21 cellular contexts compared by ENCODE assay signal in the genomic region with DNA sequence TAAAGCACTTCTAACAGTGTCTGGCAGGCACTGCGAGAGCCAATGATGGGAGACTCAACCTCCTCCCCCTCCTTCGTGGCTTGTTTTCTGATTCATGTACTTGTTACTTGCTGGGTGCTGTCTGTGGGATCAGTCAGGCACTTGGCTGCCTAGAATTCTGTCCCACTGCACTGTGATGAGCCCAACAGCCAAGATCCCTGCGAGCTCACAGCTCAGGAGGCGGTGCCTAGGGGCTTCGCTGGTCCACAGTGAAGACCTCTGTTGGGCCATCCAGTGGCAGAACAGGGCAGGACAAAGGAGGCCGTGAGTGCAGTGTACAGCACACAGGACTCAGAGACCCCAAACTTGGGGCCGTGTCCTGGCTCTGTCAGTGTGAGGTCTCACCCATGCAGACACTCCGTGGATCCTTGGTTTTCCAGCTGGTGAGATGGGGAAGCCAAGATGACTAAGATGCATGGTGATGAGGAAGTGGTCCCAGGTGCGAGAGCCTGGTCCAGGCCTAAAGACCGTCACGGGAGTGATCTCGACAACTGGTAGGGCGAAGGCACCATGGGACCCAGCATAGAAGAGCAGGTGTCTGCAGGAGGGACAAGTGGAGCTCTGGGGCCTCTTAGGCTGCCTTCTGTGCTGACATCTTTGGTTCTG. TPM values are rescaled to one million over a fixed set of nuclear protein-coding genes. Genes with fewer than 3 reads are reported as not detected.
A peak's percentile ranks its signal among the peaks of the same experiment; 100 is the strongest.
DNase-seq lines count a peak whose midpoint lies in the region; ATAC-seq and TF ChIP-seq lines count a peak whose summit lies in the region.
"Had no signal": no experiment of that assay in that cellular context is flagged by ENCODE, and none has a peak within 500 bp of the region (broad histone marks: within the 10 kb centered on the region; RNA-seq: fewer than 3 reads in every experiment).

No MANE protein-coding gene starts in this region.

- H3K27ac Mint-ChIP-seq in nephron = peak overlapping the region in 2 of 3 experiments; percentile 63 to 69
- H3K27ac Mint-ChIP-seq: activated CD4-positive, alpha-beta memory T cell treated with anti-CD3 and anti-CD28 coated beads for 36 hours; activated naive CD4-positive, alpha-beta T cell treated with anti-CD3 and anti-CD28 coated beads for 36 hours had no signal

- DNase-seq in Right ventricle myocardium inferior (ENCODE audit: missing footprints) (peak; percentile 66), cardiac septum (ENCODE audit: low spot score) (no peak), glomerular visceral epithelial cell (ENCODE audit: extremely low spot score) (peak; percentile 29), occipital lobe (lab: John Stamatoyannopoulos, UW) (no peak), OCI-M2 (lab: John Stamatoyannopoulos, UW; ENCODE audit: unreplicated experiment) (no peak)
- DNase-seq in stimulated activated naive CD8-positive, alpha-beta T cell treated with anti-CD3 and anti-CD28 coated beads, Interleukin-15, Interleukin-2, amounts not matched to agents 100 U/mL and 50 U/mL, for 24 hours = no peak
- DNase-seq: 8988T; activated CD4-positive, alpha-beta memory T cell treated with anti-CD3 and anti-CD28 coated beads for 36 hours; activated naive CD4-positive, alpha-beta T cell treated with anti-CD3 and anti-CD28 coated beads for 36 hours; C1 segment of cervical spinal cord; foreskin melanocyte; MG63; NCI-H1694 treated with DMSO at 0.1 percent for 48 hours; NK-92 treated with Interleukin-12 subunit alpha and Interleukin-12 subunit beta, amount 100 ng/mL, for 24 hours; SHP77 treated with DMSO at 0.1 percent for 48 hours; stimulated activated CD4-positive, alpha-beta T cell treated with anti-CD3 and anti-CD28 coated beads, Interleukin-2, amount 100 ng/mL, for 48 hours had no signal

- peak; percentile 22 for ATAC-seq in Right ventricle myocardium inferior
- no peak for ATAC-seq in stimulated activated naive CD8-positive, alpha-beta T cell treated with anti-CD3 and anti-CD28 coated beads, Interleukin-15, Interleukin-2, amounts not matched to agents 100 U/mL and 50 U/mL, for 24 hours
- no peak for ATAC-seq in HG02870 (IDR thresholded peaks at IDR 0.05; ENCODE audit: unreplicated experiment)

- peaks cover 15% of the 10 kb centered on the region for H3K36me3 Mint-ChIP-seq in nephron (ENCODE audit: low read depth)

- peaks cover 29% of the 10 kb centered on the region for H3K9me3 Mint-ChIP-seq in nephron

- no peak overlapping the region for H3K4me3 Mint-ChIP-seq in nephron
- H3K4me3 Mint-ChIP-seq: activated CD4-positive, alpha-beta memory T cell treated with anti-CD3 and anti-CD28 coated beads for 36 hours; activated naive CD4-positive, alpha-beta T cell treated with anti-CD3 and anti-CD28 coated beads for 36 hours had no signal

- peaks cover 35% of the 10 kb centered on the region for H3K4me1 Mint-ChIP-seq in nephron

- no peak for TF ChIP-seq CTCF in nephron (IDR thresholded peaks at IDR 0.05; ENCODE audit: unreplicated experiment in 3 of 3)

- no peaks in the 10 kb centered on the region for H3K27me3 Mint-ChIP-seq in nephron (ENCODE audit: low read depth)

- intact Hi-C loops in Right ventricle myocardium inferior (cut with DNase I) (no loop called here), cardiac septum (cut with DNase I) (no loop called here)

RNA-seq across cellular contexts. Expression of a gene that starts 19.5 kb away (rescaled TPM):
- not detected for total RNA-seq in Right ventricle myocardium inferior
- not detected for total RNA-seq in cardiac septum
- not detected for total RNA-seq in occipital lobe
- total RNA-seq: activated CD4-positive, alpha-beta memory T cell treated with anti-CD3 and anti-CD28 coated beads for 36 hours; activated naive CD4-positive, alpha-beta T cell treated with anti-CD3 and anti-CD28 coated beads for 36 hours; liver; pancreas; T-helper 1 cell treated with Interleukin-12 subunit alpha and Interleukin-12 subunit beta and Interleukin-4 antibody, amounts not matched to agents 30 ng/mL and 1 ng/mL, for 36 hours had no signal

RNA-seq across cellular contexts. Expression of a gene that starts 26.4 kb away (rescaled TPM):
- total RNA-seq in Right ventricle myocardium inferior = 2.7 TPM
- total RNA-seq in cardiac septum = 3.6 TPM
- total RNA-seq in occipital lobe = 17.2 TPM

RNA-seq across cellular contexts. Expression of a gene that starts 29.2 kb away (rescaled TPM):
- total RNA-seq in Right ventricle myocardium inferior (9.5 TPM), cardiac septum (9.6 TPM), occipital lobe (3.3 TPM)
- total RNA-seq: T-helper 1 cell treated with Interleukin-12 subunit alpha and Interleukin-12 subunit beta and Interleukin-4 antibody, amounts not matched to agents 30 ng/mL and 1 ng/mL, for 36 hours had no signal

RNA-seq across cellular contexts. Expression of a gene that starts 45.5 kb away (rescaled TPM):
- total RNA-seq in Right ventricle myocardium inferior = 13.9 TPM
- 15.0 TPM for total RNA-seq in cardiac septum
- 19.0 TPM for total RNA-seq in occipital lobe

Comparison
In these comparisons a context has a peak if more than half of its experiments do, and no peak if none do; other contexts are left out.
1. DNase-seq: peak in Right ventricle myocardium inferior (single experiment) and glomerular visceral epithelial cell (single experiment); none in cardiac septum (single experiment), occipital lobe (single experiment), OCI-M2 (single experiment) and stimulated activated naive CD8-positive, alpha-beta T cell treated with anti-CD3 and anti-CD28 coated beads, Interleukin-15, Interleukin-2, amounts not matched to agents 100 U/mL and 50 U/mL, for 24 hours (single experiment).